In the genomic region with DNA sequence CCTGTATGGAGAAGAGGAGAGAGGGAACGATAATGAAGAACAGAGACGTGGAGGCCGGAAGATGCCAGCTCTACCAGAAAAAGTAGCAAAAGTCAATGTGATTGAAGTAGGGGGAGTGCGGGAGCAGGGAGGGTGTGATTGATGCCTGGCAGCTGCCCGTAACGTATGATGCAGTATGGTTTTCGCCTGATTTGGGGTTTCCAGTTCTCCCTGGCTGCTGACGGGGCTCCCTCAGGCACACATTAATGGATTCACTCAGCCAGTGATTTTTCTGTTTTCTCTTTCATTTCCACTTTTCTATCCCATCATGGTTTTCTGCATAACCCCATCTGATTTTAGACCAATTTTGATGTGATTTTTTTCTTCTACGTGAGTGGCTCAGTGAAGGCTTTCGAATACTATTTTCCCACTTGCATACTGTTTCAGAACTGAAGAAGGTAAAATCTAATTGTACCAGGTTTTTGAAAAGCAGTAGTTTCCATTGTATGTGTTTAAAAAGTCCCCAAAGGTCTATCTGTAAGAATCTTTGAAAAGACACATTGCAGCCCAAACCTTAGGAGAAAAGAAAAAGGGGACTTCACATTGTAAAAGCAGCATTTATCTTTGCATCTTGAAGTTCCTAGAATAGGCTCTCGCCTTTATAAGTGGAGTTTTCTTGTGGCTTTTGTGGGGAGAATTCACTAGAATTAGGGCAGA, we compare ENCODE assay signal across 13 cellular contexts.
DNase-seq lines count a peak whose midpoint lies in the region; ATAC-seq and TF ChIP-seq lines count a peak whose summit lies in the region.
"Had no signal": no experiment of that assay in that cellular context is flagged by ENCODE, and none has a peak within 500 bp of the region (broad histone marks: within the 10 kb centered on the region; RNA-seq: fewer than 3 reads in every experiment).

No MANE protein-coding gene starts in this region.

- H3K27ac Mint-ChIP-seq in CD8-positive, alpha-beta T cell: peak overlapping the region; percentile 25
- H3K27ac Mint-ChIP-seq in activated CD4-positive, alpha-beta memory T cell treated with anti-CD3 and anti-CD28 coated beads for 36 hours: peak overlapping the region; percentile 77
- H3K27ac Mint-ChIP-seq in naive thymus-derived CD8-positive, alpha-beta T cell: peak overlapping the region in 9 of 10 donors; percentile 3 to 67 (median 25)
- H3K27ac Mint-ChIP-seq: mesothelial cell of epicardium had no signal

- no peaks in the 10 kb centered on the region for H3K9me3 Mint-ChIP-seq in CD8-positive, alpha-beta T cell
- no peaks in the 10 kb centered on the region for H3K9me3 Mint-ChIP-seq in activated CD4-positive, alpha-beta memory T cell treated with anti-CD3 and anti-CD28 coated beads for 36 hours
- no peaks in the 10 kb centered on the region for H3K9me3 Mint-ChIP-seq in naive thymus-derived CD8-positive, alpha-beta T cell
- H3K9me3 Mint-ChIP-seq: CD14-positive monocyte, mesothelial cell of epicardium had no signal

- H3K4me1 ChIP-seq in CD8-positive, alpha-beta T cell (ENCODE audit: insufficient read depth, low read length): peaks cover 33% of the 10 kb centered on the region
- no peaks in the 10 kb centered on the region for H3K4me1 ChIP-seq in gastrocnemius medialis

- no peaks in the 10 kb centered on the region for H3K36me3 ChIP-seq in CD8-positive, alpha-beta T cell (ENCODE audit: insufficient read depth, low read length)
- H3K36me3 ChIP-seq in gastrocnemius medialis: no peaks in the 10 kb centered on the region
- H3K36me3 ChIP-seq: WERI-Rb-1 had no signal

- no peak overlapping the region for H3K4me3 Mint-ChIP-seq in CD8-positive, alpha-beta T cell
- peak overlapping the region; percentile 35 for H3K4me3 Mint-ChIP-seq in activated CD4-positive, alpha-beta memory T cell treated with anti-CD3 and anti-CD28 coated beads for 36 hours
- peak overlapping the region in 8 of 10 donors; percentile 9 to 58 (median 28) for H3K4me3 Mint-ChIP-seq in naive thymus-derived CD8-positive, alpha-beta T cell
- H3K4me3 Mint-ChIP-seq: mesothelial cell of epicardium had no signal

- intact Hi-C loops in CD8-positive, alpha-beta T cell (cut with DNase I, micrococcal nuclease): no loop called here
- intact Hi-C loops in activated CD4-positive, alpha-beta memory T cell treated with anti-CD3 and anti-CD28 coated beads for 36 hours (cut with micrococcal nuclease): loop anchor here (1.0 to 5.0 kb wide), 3 partner anchors 8 to 58 kb away; no protein-coding TSS in a partner anchor
- intact Hi-C loops in gastrocnemius medialis (cut with DNase I; ENCODE audit: low total_unique reads): no loop called here

- H3K4me1 Mint-ChIP-seq in CD8-positive, alpha-beta T cell (ENCODE audit: low read depth): peaks cover 77% of the 10 kb centered on the region
- peaks cover 85% of the 10 kb centered on the region for H3K4me1 Mint-ChIP-seq in activated CD4-positive, alpha-beta memory T cell treated with anti-CD3 and anti-CD28 coated beads for 36 hours (ENCODE audit: low read depth)
- peaks cover 45 to 89% (median 76%) of the 10 kb centered on the region in 4 donors for H3K4me1 Mint-ChIP-seq in naive thymus-derived CD8-positive, alpha-beta T cell

- in situ Hi-C loops in gastrocnemius medialis (cut with MboI; ENCODE audit: low sequenced_read_pairs in 4 of 4): loop anchor here in 1 of 4 donors (10.0 kb wide), 1 partner anchor 60 kb away; a partner anchor contains a TSS

- POLR2A ChIA-PET in CD8-positive, alpha-beta T cell (lab: Charles Lee): no interaction called here
- POLR2A ChIA-PET in activated CD4-positive, alpha-beta memory T cell treated with anti-CD3 and anti-CD28 coated beads for 36 hours (lab: Charles Lee): no interaction called here
- POLR2A ChIA-PET in naive thymus-derived CD8-positive, alpha-beta T cell (lab: Charles Lee): no interaction called here

- ATAC-seq in CD8-positive, alpha-beta T cell: no peak
- no peak for ATAC-seq in naive thymus-derived CD8-positive, alpha-beta T cell
- ATAC-seq in HG03442 (IDR thresholded peaks at IDR 0.05; ENCODE audit: unreplicated experiment): no peak
- ATAC-seq in gastrocnemius medialis: no peak

- TF ChIP-seq POLR2A in gastrocnemius medialis (IDR thresholded peaks at IDR 0.05): no peak

- no peak for TF ChIP-seq CTCF in CD8-positive, alpha-beta T cell (IDR thresholded peaks at IDR 0.05)
- TF ChIP-seq CTCF in GM12865 (IDR thresholded peaks at IDR 0.05; ENCODE audit: insufficient read depth, low read depth, low read length, missing control alignments) (no peak), gastrocnemius medialis (IDR thresholded peaks at IDR 0.05 in 4 of 5, conservative IDR thresholded peaks at IDR 0.05 in 1 of 5) (no peak)

- H3K4me3 ChIP-seq in CD8-positive, alpha-beta T cell (ENCODE audit: low read depth, low read length): no peak overlapping the region
- no peak overlapping the region for H3K4me3 ChIP-seq in GM12865 (ENCODE audit: low read depth, low read length)
- no peak overlapping the region for H3K4me3 ChIP-seq in gastrocnemius medialis

- no peaks in the 10 kb centered on the region for H3K9me3 ChIP-seq in CD8-positive, alpha-beta T cell (ENCODE audit: low read length)
- no peaks in the 10 kb centered on the region for H3K9me3 ChIP-seq in gastrocnemius medialis

- peaks cover 11% of the 10 kb centered on the region for H3K36me3 Mint-ChIP-seq in CD8-positive, alpha-beta T cell
- H3K36me3 Mint-ChIP-seq in activated CD4-positive, alpha-beta memory T cell treated with anti-CD3 and anti-CD28 coated beads for 36 hours: peaks cover 5% of the 10 kb centered on the region
- peaks cover 0 to 10% (median 5%) of the 10 kb centered on the region in 3 donors for H3K36me3 Mint-ChIP-seq in naive thymus-derived CD8-positive, alpha-beta T cell
- H3K36me3 Mint-ChIP-seq: mesothelial cell of epicardium had no signal

- no peak for DNase-seq in CD8-positive, alpha-beta T cell
- peak; percentile 38 for DNase-seq in GM12865 (ENCODE audit: low read depth)
- peak; percentile 44 for DNase-seq in activated CD4-positive, alpha-beta memory T cell treated with anti-CD3 and anti-CD28 coated beads for 36 hours
- no peak for DNase-seq in naive thymus-derived CD8-positive, alpha-beta T cell
- no peak for DNase-seq in SKM-1 treated with dmso at 0.1 percent for 144 hours (lab: John Stamatoyannopoulos, UW; ENCODE audit: unreplicated experiment)
- DNase-seq in gastrocnemius medialis: no peak
- DNase-seq: activated effector memory CD4-positive, alpha-beta T cell treated with Interleukin-2 at 50 U/mL for 16 hours; NCI-H2081; NCI-H524 had no signal

- no peaks in the 10 kb centered on the region for H3K27me3 ChIP-seq in CD8-positive, alpha-beta T cell (ENCODE audit: insufficient read depth, low read length)
- H3K27me3 ChIP-seq in gastrocnemius medialis: no peaks in the 10 kb centered on the region

- no peaks in the 10 kb centered on the region for H3K27me3 Mint-ChIP-seq in CD8-positive, alpha-beta T cell (ENCODE audit: low read depth)
- H3K27me3 Mint-ChIP-seq in activated CD4-positive, alpha-beta memory T cell treated with anti-CD3 and anti-CD28 coated beads for 36 hours: no peaks in the 10 kb centered on the region
- no peaks in the 10 kb centered on the region for H3K27me3 Mint-ChIP-seq in naive thymus-derived CD8-positive, alpha-beta T cell

- H3K27ac ChIP-seq in CD8-positive, alpha-beta T cell (ENCODE audit: low read depth, low read length): no peak overlapping the region
- no peak overlapping the region for H3K27ac ChIP-seq in gastrocnemius medialis
- H3K27ac ChIP-seq: WERI-Rb-1 had no signal

- CTCF ChIA-PET in CD8-positive, alpha-beta T cell (lab: Charles Lee): no interaction called here
- CTCF ChIA-PET in activated CD4-positive, alpha-beta memory T cell treated with anti-CD3 and anti-CD28 coated beads for 36 hours (lab: Charles Lee): interaction anchor here (0.7 to 1.5 kb wide), 2 partner anchors 15 to 162 kb away, joined by 3 read pairs; no protein-coding TSS in a partner anchor

Comparison
In these comparisons a context has a peak if more than half of its experiments do, and no peak if none do; other contexts are left out.
1. DNase-seq: peak in GM12865 (single experiment) and activated CD4-positive, alpha-beta memory T cell treated with anti-CD3 and anti-CD28 coated beads for 36 hours (single experiment); none in CD8-positive, alpha-beta T cell (0 of 7), naive thymus-derived CD8-positive, alpha-beta T cell (0 of 10), SKM-1 treated with dmso at 0.1 percent for 144 hours (single experiment) and gastrocnemius medialis (0 of 2).
2. H3K27ac Mint-ChIP-seq: peak in every context shown above with its lines; median percentile 77 in activated CD4-positive, alpha-beta memory T cell treated with anti-CD3 and anti-CD28 coated beads for 36 hours; 25 in CD8-positive, alpha-beta T cell; 25 in naive thymus-derived CD8-positive, alpha-beta T cell.